Comparison of ENCODE assay signal across 8 cellular contexts in the genomic region with DNA sequence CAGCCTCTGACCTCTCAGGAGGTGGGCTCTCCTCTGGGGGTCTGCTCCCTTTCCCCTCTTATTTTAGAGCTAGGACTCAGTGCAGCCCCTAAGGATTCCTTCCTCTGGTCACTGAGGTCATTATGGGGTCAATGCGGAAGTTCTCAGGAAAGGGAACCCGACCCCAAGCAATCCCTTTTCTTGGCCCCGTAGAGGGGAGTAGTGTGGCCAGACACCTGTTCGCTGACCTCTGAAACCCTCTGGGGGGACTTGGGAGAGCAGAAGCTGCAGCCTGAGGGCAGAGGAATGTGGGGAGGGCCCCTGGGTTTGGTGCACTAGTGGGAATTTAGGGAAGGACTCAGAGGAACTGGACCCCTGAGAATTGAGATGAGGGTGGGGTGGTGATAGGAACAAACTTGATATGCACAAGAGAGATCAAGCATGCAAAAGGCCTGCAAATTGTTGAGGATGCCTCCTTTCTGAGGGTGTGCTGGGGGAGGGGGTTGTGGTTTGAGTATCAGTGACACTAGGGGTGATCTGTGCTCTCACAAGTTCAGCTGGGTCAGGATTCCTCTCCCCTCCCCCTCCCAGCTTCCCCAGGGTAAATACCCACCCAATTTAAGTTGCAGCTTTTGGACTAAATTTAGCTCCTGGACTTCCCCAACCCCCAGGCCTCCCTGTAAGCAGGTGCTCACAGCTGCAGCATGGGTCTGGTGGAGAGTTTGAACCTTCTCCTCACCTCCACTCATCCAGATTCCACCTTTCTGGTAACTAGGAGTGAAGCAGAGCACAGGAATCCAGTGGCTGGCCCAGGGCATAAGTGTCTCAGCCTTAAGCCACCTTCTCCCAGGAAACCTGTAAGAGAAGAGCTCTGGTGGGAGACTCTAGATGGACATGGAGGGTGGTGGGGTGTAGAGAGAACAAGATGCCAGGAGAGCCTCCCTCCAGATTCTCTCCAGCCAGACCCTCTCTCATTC. TPM values are rescaled to one million over a fixed set of nuclear protein-coding genes. Genes with fewer than 3 reads are reported as not detected.
DNase-seq lines count a peak whose midpoint lies in the region; ATAC-seq, FAIRE-seq and TF ChIP-seq lines count a peak whose summit lies in the region.

No MANE protein-coding gene starts in this region.

- no peaks in the 10 kb centered on the region for H3K9me3 Mint-ChIP-seq in activated naive CD4-positive, alpha-beta T cell treated with anti-CD3 and anti-CD28 coated beads, Interleukin-2, amount 50 U/mL, for 72 hours

- POLR2A ChIA-PET in HEK293T (lab: Yijun Ruan, JAX): interaction anchor here (0.7 to 11.7 kb wide), 13 partner anchors 8 to 364 kb away, joined by 3 to 260 read pairs (median 3); partner anchors contain the start of genes ENSA, FALEC, GOLPH3L and MCL1

- H3K4me3 ChIP-seq in HFF-Myc (replicated peaks; ENCODE audit: low read depth, low read length): peak overlapping the region; percentile 48

- peak; percentile 29 to 36 for ATAC-seq in activated naive CD4-positive, alpha-beta T cell treated with anti-CD3 and anti-CD28 coated beads, Interleukin-2, amount 50 U/mL, for 72 hours

- peaks cover 0 to 4% of the 10 kb centered on the region in 2 donors for H3K36me3 Mint-ChIP-seq in activated naive CD4-positive, alpha-beta T cell treated with anti-CD3 and anti-CD28 coated beads, Interleukin-2, amount 50 U/mL, for 72 hours

- FAIRE-seq in GM12892 (lab: Jason Lieb, UNC): peak; percentile 94

- no peak for TF ChIP-seq CTCF in HFF-Myc (IDR thresholded peaks at IDR 0.05; ENCODE audit: low read depth, low read length, missing control alignments)

- CTCF ChIA-PET in HEK293T (lab: Yijun Ruan, JAX): interaction anchor here (0.6 to 4.0 kb wide), 7 partner anchors 8 to 778 kb away, joined by 3 to 16 read pairs (median 3); partner anchors contain the start of gene FALEC

- TF ChIP-seq POLR2A in GM12892 (IDR thresholded peaks at IDR 0.05; ENCODE audit: low read depth, low read length): 0 out of 2 replicates have a peak, but pooled peaks have one; percentile 46

- peak overlapping the region; percentile 100 for H3K27ac Mint-ChIP-seq in activated naive CD4-positive, alpha-beta T cell treated with anti-CD3 and anti-CD28 coated beads, Interleukin-2, amount 50 U/mL, for 72 hours

- DNase-seq in GM12892 (ENCODE audit: insufficient read length): peak; percentile 65
- DNase-seq in HFF-Myc (ENCODE audit: extremely low read depth, low read depth): no peak
- peak; percentile 90 for DNase-seq in OCI-M1 (lab: John Stamatoyannopoulos, UW)
- DNase-seq in activated naive CD4-positive, alpha-beta T cell treated with anti-CD3 and anti-CD28 coated beads, Interleukin-2, amount 50 U/mL, for 72 hours (ENCODE audit: low spot score in 2 of 2): peak; percentile 74 to 84
- DNase-seq in kidney tubule cell (ENCODE audit: low spot score): peak; percentile 61
- DNase-seq in stimulated activated CD4-positive, alpha-beta T cell treated with anti-CD3 and anti-CD28 coated beads, TNF-alpha, amount 100 ng/mL, for 48 hours (ENCODE audit: low read depth in 3 of 3): peak; percentile 47 to 83 (median 78)
- DNase-seq in inferior parietal cortex (ENCODE audit: extremely low spot score): no peak
- DNase-seq in HEK293T (ENCODE audit: extremely low spot score): no peak

TF ChIP-seq in HEK293T, 16 proteins besides CTCF, POLR2A, EP300 and RAD21:
- TF ChIP-seq FOXK2 (IDR thresholded peaks at IDR 0.05) (no peak), ELF4 (IDR thresholded peaks at IDR 0.05) (no peak), LEF1 (IDR thresholded peaks at IDR 0.05; ENCODE audit: borderline replicate concordance) (no peak), L3MBTL2 (conservative IDR thresholded peaks at IDR 0.05) (no peak), NFRKB (IDR thresholded peaks at IDR 0.05) (no peak), FOXA1 (IDR thresholded peaks at IDR 0.05) (no peak), SUZ12 (IDR thresholded peaks at IDR 0.05) (no peak), ARNT (IDR thresholded peaks at IDR 0.05) (no peak), FOXM1 (IDR thresholded peaks at IDR 0.05; ENCODE audit: borderline replicate concordance) (no peak), SP1 (IDR thresholded peaks at IDR 0.05) (no peak), HDGF (IDR thresholded peaks at IDR 0.05; ENCODE audit: borderline replicate concordance) (no peak), CTBP1 (IDR thresholded peaks at IDR 0.05; ENCODE audit: borderline replicate concordance) (no peak), TARDBP (IDR thresholded peaks at IDR 0.05) (no peak)
- TF ChIP-seq, protein P1, sequence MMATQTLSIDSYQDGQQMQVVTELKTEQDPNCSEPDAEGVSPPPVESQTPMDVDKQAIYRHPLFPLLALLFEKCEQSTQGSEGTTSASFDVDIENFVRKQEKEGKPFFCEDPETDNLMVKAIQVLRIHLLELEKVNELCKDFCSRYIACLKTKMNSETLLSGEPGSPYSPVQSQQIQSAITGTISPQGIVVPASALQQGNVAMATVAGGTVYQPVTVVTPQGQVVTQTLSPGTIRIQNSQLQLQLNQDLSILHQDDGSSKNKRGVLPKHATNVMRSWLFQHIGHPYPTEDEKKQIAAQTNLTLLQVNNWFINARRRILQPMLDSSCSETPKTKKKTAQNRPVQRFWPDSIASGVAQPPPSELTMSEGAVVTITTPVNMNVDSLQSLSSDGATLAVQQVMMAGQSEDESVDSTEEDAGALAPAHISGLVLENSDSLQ (IDR thresholded peaks at IDR 0.05): no peak
TF ChIP-seq in HEK293T: peak in this region for 0.

RNA-seq across cellular contexts. Expression of gene ADAMTSL4, which starts 13.5 kb away (rescaled TPM):
- 0.49 TPM for polyA plus RNA-seq in GM12892 (2012; ENCODE audit: missing spikeins)
- 1 to 10 TPM in 1 of 2 donors, under 1 TPM in 1; 0.96 to 2.9 TPM for total RNA-seq in activated naive CD4-positive, alpha-beta T cell treated with anti-CD3 and anti-CD28 coated beads, Interleukin-2, amount 50 U/mL, for 72 hours

RNA-seq across cellular contexts. Expression of gene MCL1, which starts 16.7 kb away (rescaled TPM):
- 112 TPM for polyA plus RNA-seq in GM12892 (2012; ENCODE audit: missing spikeins)
- total RNA-seq in activated naive CD4-positive, alpha-beta T cell treated with anti-CD3 and anti-CD28 coated beads, Interleukin-2, amount 50 U/mL, for 72 hours: 100 to 1,000 TPM; 277 to 307 TPM

RNA-seq across cellular contexts. Expression of gene FALEC, which starts 47.1 kb away (rescaled TPM):
- 1.00 TPM for polyA plus RNA-seq in GM12892 (2012; ENCODE audit: missing spikeins)
- total RNA-seq in activated naive CD4-positive, alpha-beta T cell treated with anti-CD3 and anti-CD28 coated beads, Interleukin-2, amount 50 U/mL, for 72 hours: under 1 TPM; 0.66 to 0.89 TPM

RNA-seq across cellular contexts. Expression of gene ECM1, which starts 54.8 kb away (rescaled TPM):
- polyA plus RNA-seq in GM12892 (2012; ENCODE audit: missing spikeins): 0.49 TPM
- 1 to 10 TPM; 1.3 to 1.6 TPM for total RNA-seq in activated naive CD4-positive, alpha-beta T cell treated with anti-CD3 and anti-CD28 coated beads, Interleukin-2, amount 50 U/mL, for 72 hours

Comparison
In these comparisons a context has a peak if more than half of its experiments do, and no peak if none do; other contexts are left out.
1. DNase-seq: peak in GM12892 (single experiment), OCI-M1 (single experiment), activated naive CD4-positive, alpha-beta T cell treated with anti-CD3 and anti-CD28 coated beads, Interleukin-2, amount 50 U/mL, for 72 hours (2 of 2), kidney tubule cell (single experiment) and stimulated activated CD4-positive, alpha-beta T cell treated with anti-CD3 and anti-CD28 coated beads, TNF-alpha, amount 100 ng/mL, for 48 hours (3 of 3); none in HFF-Myc (single experiment), inferior parietal cortex (single experiment) and HEK293T (single experiment).